13 cellular contexts compared by ENCODE assay signal in the genomic region with DNA sequence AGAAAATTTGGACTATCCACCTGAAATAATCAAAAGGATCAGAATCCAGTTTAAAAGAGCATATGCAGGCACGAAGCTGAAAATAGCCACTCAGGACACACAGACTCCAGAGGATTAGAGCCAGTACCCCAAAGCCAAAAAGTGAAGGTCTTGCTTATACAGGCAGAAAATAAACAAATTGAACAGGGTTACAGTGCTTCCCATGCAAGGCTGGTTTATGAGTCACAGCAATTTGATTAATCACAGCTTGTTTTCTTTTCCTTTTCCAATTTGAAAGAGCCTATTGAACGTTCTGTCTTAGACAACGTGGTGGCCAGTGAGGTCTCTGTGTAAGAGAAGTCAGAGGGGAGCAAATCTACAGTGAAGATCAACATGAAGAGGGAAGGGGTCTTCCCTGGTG. TPM values are rescaled to one million over a fixed set of nuclear protein-coding genes. Genes with fewer than 3 reads are reported as not detected.
DNase-seq lines count a peak whose midpoint lies in the region; TF ChIP-seq lines count a peak whose summit lies in the region.
"Had no signal": no experiment of that assay in that cellular context is flagged by ENCODE, and none has a peak within 500 bp of the region (broad histone marks: within the 10 kb centered on the region; RNA-seq: fewer than 3 reads in every experiment).

No MANE protein-coding gene starts in this region.

- no peak overlapping the region for H2AFZ ChIP-seq in SK-N-SH (ENCODE audit: low read depth)
- H2AFZ ChIP-seq in fibroblast of lung (ENCODE audit: low read length), result no peak overlapping the region
- H2AFZ ChIP-seq: parathyroid adenoma had no signal

- TF ChIP-seq CTCF in SK-N-SH (IDR thresholded peaks at IDR 0.05) (no peak), fibroblast of lung (conservative IDR thresholded peaks at IDR 0.05 in 1 of 2, IDR thresholded peaks at IDR 0.05 in 1 of 2; ENCODE audit: low read depth in 1 of 2, low read length in 2 of 2) (no peak)

- TF ChIP-seq RAD21 in SK-N-SH (IDR thresholded peaks at IDR 0.05; ENCODE audit: low read length), result no peak

- no peak for TF ChIP-seq EP300 in SK-N-SH (IDR thresholded peaks at IDR 0.05; ENCODE audit: borderline replicate concordance in 1 of 2, low read depth in 1 of 2, low read length in 1 of 2)

- H3K27me3 ChIP-seq in SK-N-SH (ENCODE audit: insufficient read depth) (no peaks in the 10 kb centered on the region), fibroblast of lung (ENCODE audit: control insufficient read depth, insufficient read depth, low read length) (no peaks in the 10 kb centered on the region)
- H3K27me3 ChIP-seq: BE2C, dorsolateral prefrontal cortex had no signal

- no peak overlapping the region for H3K9ac ChIP-seq in SK-N-SH
- no peak overlapping the region for H3K9ac ChIP-seq in fibroblast of lung (ENCODE audit: insufficient read depth, low read length)
- H3K9ac ChIP-seq: parathyroid adenoma had no signal

- H3F3A ChIP-seq in SK-N-SH (replicated peaks; ENCODE audit: insufficient read depth), result peaks cover 6% of the 10 kb centered on the region

- H3K4me3 ChIP-seq in SK-N-SH (ENCODE audit: low read depth in 2 of 2, low read length in 1 of 2) (no peak overlapping the region), fibroblast of lung (replicated peaks in 1 of 4; ENCODE audit: control extremely low read depth in 1 of 4, insufficient read depth in 1 of 4, low read depth in 3 of 4, low read length in 4 of 4) (no peak overlapping the region)
- H3K4me3 ChIP-seq: dorsolateral prefrontal cortex had no signal

- 67% methylated on average over 3 of the region's 3 CpGs for whole genome bisulfite sequencing in SK-N-SH (ENCODE audit: low lambda C conversion rate)

- H3K27ac ChIP-seq in SK-N-SH (ENCODE audit: low read depth in 2 of 2, low read length in 1 of 2) (no peak overlapping the region), fibroblast of lung (ENCODE audit: insufficient read depth, low read length) (no peak overlapping the region)
- H3K27ac ChIP-seq: dorsolateral prefrontal cortex, parathyroid adenoma had no signal

- no peaks in the 10 kb centered on the region for H3K4me1 ChIP-seq in SK-N-SH (ENCODE audit: control insufficient read depth in 1 of 2, insufficient read depth in 2 of 2, low read depth in 1 of 2, low read length in 1 of 2)
- H3K4me1 ChIP-seq in fibroblast of lung (ENCODE audit: control insufficient read depth, extremely low read depth, insufficient read depth, low read length), result no peaks in the 10 kb centered on the region
- H3K4me1 ChIP-seq: BE2C, parathyroid adenoma had no signal

- H3K9me2 ChIP-seq in SK-N-SH, result no peaks in the 10 kb centered on the region

- H3K79me2 ChIP-seq in SK-N-SH (ENCODE audit: insufficient read depth) (no peaks in the 10 kb centered on the region), fibroblast of lung (ENCODE audit: control insufficient read depth, insufficient read depth, low read length) (no peaks in the 10 kb centered on the region)
- H3K79me2 ChIP-seq: parathyroid adenoma had no signal

- H3K9me3 ChIP-seq in SK-N-SH (no peaks in the 10 kb centered on the region), fibroblast of lung (ENCODE audit: control insufficient read depth, insufficient read depth, low read depth, low read length) (no peaks in the 10 kb centered on the region)
- H3K9me3 ChIP-seq: BE2C had no signal

- H3K36me3 ChIP-seq in SK-N-SH (replicated peaks in 1 of 2; ENCODE audit: control insufficient read depth in 1 of 2, insufficient read depth in 2 of 2, low read length in 1 of 2), result no peaks in the 10 kb centered on the region
- no peaks in the 10 kb centered on the region for H3K36me3 ChIP-seq in fibroblast of lung (ENCODE audit: control insufficient read depth, insufficient read depth, low read length)
- H3K36me3 ChIP-seq: BE2C had no signal

- no peaks in the 10 kb centered on the region for H4K20me1 ChIP-seq in SK-N-SH (ENCODE audit: insufficient read depth)
- H4K20me1 ChIP-seq in fibroblast of lung (ENCODE audit: control insufficient read depth, extremely low read depth, insufficient read depth, low read length), result no peaks in the 10 kb centered on the region

- DNase-seq in Daoy (ENCODE audit: low read depth) (peak; percentile 39), SK-N-SH (no peak), fibroblast of lung (ENCODE audit: low read depth in 2 of 2) (peak; percentile 70 to 78), non-pigmented ciliary epithelial cell (ENCODE audit: low read depth) (peak; percentile 24), T-helper 9 cell (no peak), NCI-H1930 (lab: John Stamatoyannopoulos, UW) (no peak), CD1c-positive myeloid dendritic cell (ENCODE audit: extremely low spot score) (no peak), DMS79 (lab: John Stamatoyannopoulos, UW) (no peak)
- DNase-seq: BE2C, dorsolateral prefrontal cortex, NCI-H1436 treated with DMSO at 0.1 percent for 48 hours, SHP77 treated with DMSO at 0.1 percent for 48 hours had no signal

- POLR2A ChIA-PET in SK-N-SH (lab: Yijun Ruan, JAX), result no interaction called here

- CTCF ChIA-PET in SK-N-SH (lab: Yijun Ruan, JAX), result interaction anchor here (0.6 to 1.7 kb wide), 6 partner anchors 8 to 106 kb away, joined by 3 to 12 read pairs (median 4); no protein-coding TSS in a partner anchor

- H3K4me2 ChIP-seq in SK-N-SH, result peak overlapping the region; percentile 26; the same call in 1 of the 2 replicates
- peak overlapping the region; percentile 2 for H3K4me2 ChIP-seq in fibroblast of lung (ENCODE audit: extremely low read depth, insufficient read depth, low read length)

TF ChIP-seq in SK-N-SH, 30 proteins besides CTCF, POLR2A, EP300 and RAD21:
- TF ChIP-seq, protein P1, sequence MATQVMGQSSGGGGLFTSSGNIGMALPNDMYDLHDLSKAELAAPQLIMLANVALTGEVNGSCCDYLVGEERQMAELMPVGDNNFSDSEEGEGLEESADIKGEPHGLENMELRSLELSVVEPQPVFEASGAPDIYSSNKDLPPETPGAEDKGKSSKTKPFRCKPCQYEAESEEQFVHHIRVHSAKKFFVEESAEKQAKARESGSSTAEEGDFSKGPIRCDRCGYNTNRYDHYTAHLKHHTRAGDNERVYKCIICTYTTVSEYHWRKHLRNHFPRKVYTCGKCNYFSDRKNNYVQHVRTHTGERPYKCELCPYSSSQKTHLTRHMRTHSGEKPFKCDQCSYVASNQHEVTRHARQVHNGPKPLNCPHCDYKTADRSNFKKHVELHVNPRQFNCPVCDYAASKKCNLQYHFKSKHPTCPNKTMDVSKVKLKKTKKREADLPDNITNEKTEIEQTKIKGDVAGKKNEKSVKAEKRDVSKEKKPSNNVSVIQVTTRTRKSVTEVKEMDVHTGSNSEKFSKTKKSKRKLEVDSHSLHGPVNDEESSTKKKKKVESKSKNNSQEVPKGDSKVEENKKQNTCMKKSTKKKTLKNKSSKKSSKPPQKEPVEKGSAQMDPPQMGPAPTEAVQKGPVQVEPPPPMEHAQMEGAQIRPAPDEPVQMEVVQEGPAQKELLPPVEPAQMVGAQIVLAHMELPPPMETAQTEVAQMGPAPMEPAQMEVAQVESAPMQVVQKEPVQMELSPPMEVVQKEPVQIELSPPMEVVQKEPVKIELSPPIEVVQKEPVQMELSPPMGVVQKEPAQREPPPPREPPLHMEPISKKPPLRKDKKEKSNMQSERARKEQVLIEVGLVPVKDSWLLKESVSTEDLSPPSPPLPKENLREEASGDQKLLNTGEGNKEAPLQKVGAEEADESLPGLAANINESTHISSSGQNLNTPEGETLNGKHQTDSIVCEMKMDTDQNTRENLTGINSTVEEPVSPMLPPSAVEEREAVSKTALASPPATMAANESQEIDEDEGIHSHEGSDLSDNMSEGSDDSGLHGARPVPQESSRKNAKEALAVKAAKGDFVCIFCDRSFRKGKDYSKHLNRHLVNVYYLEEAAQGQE (IDR thresholded peaks at IDR 0.05; ENCODE audit: low read depth, low read length), result no peak
- peak; percentile 11; the same call in 1 of the 2 replicates for TF ChIP-seq FOSL2 (IDR thresholded peaks at IDR 0.05; ENCODE audit: borderline replicate concordance, low read depth)

RNA-seq across cellular contexts. Expression of gene HGFAC, which starts 10.2 kb away (rescaled TPM):
- not detected in 2 replicates for total RNA-seq in Daoy (2014; rRNA removed; shearing (Covaris generic))
- 0.37 and 0.43 TPM in 2 replicates for polyA plus RNA-seq in SK-N-SH (2012; rRNA removed)
- 0.03 and 0.04 TPM in 2 replicates for polyA plus RNA-seq in SK-N-SH (2012; cell fraction: cytosol; rRNA removed)
- polyA plus RNA-seq in SK-N-SH (2012; cell fraction: nucleus; rRNA removed), result 4.3 and 4.4 TPM in 2 replicates
- under 0.01 and 0.33 TPM in 2 replicates for total RNA-seq in fibroblast of lung
- polyA plus RNA-seq in fibroblast of lung, result not detected in 2 replicates
- not detected in 2 replicates for polyA plus RNA-seq in fibroblast of lung (2012)
- not detected in 2 replicates for polyA minus RNA-seq in fibroblast of lung (ENCODE audit: low replicate concordance)

RNA-seq across cellular contexts. Expression of gene DOK7, which starts 11.2 kb away (rescaled TPM):
- total RNA-seq in Daoy (2014; rRNA removed; shearing (Covaris generic)), result 0.11 and 2.0 TPM in 2 replicates
- 0.05 TPM in 1 of 2 replicates, not detected in the other for polyA plus RNA-seq in SK-N-SH (2012; rRNA removed)
- 0.01 TPM in 2 replicates for polyA plus RNA-seq in SK-N-SH (2012; cell fraction: cytosol; rRNA removed)
- 0.02 and 0.08 TPM in 2 replicates for polyA plus RNA-seq in SK-N-SH (2012; cell fraction: nucleus; rRNA removed)
- under 0.01 and 0.17 TPM in 2 replicates for total RNA-seq in fibroblast of lung
- polyA plus RNA-seq in fibroblast of lung, result not detected in 2 replicates
- not detected in 2 replicates for polyA plus RNA-seq in fibroblast of lung (2012)
- polyA minus RNA-seq in fibroblast of lung (ENCODE audit: low replicate concordance), result not detected in 2 replicates

Comparison
In these comparisons a context has a peak if more than half of its experiments do, and no peak if none do; other contexts are left out.
1. DNase-seq: peak in Daoy (single experiment), fibroblast of lung (2 of 2) and non-pigmented ciliary epithelial cell (single experiment); none in SK-N-SH (single experiment), T-helper 9 cell (single experiment), NCI-H1930 (0 of 2), CD1c-positive myeloid dendritic cell (single experiment) and DMS79 (single experiment).